Comparison of ENCODE assay signal across 22 cellular contexts in the genomic region with DNA sequence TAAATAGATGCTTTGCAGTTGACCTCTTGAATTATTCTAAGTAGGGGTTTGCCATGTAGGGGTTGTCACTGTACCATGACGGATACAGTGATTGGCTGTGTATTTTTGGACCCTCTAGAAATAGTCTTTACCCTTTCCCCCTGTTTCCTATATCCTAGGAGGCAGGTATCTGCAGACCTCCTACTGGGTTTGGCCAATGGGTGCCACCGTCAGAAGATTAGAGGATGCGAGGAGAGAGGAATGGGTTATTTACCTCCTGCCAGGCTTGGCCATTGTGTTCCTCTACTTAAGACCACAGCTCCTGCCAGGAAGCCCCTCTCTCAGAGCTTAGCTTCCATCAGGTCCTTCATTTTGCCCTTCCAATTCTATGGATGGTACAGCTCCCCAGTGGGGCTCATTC. TPM values are rescaled to one million over a fixed set of nuclear protein-coding genes. Genes with fewer than 3 reads are reported as not detected.
DNase-seq lines count a peak whose midpoint lies in the region; ATAC-seq and TF ChIP-seq lines count a peak whose summit lies in the region.
"Had no signal": no experiment of that assay in that cellular context is flagged by ENCODE, and none has a peak within 500 bp of the region (broad histone marks: within the 10 kb centered on the region; RNA-seq: fewer than 3 reads in every experiment).

No MANE protein-coding gene starts in this region.

- no peak overlapping the region for H2BK15ac ChIP-seq in mesendoderm (replicated peaks; ENCODE audit: low read depth)

- H3K79me1 ChIP-seq in mesendoderm (ENCODE audit: low read length) (no peaks in the 10 kb centered on the region), trophoblast cell (ENCODE audit: low read length) (peaks cover 2% of the 10 kb centered on the region)

- CTCF ChIA-PET in WTC11 (lab: Charles Lee), result no interaction called here

- H3K4me2 ChIP-seq in mesendoderm (ENCODE audit: low read length) (no peak overlapping the region), trophoblast cell (ENCODE audit: low read length) (no peak overlapping the region)

- H3K4ac ChIP-seq in mesendoderm (ENCODE audit: low read depth, low read length) (no peak overlapping the region), trophoblast cell (ENCODE audit: low read depth, low read length) (no peak overlapping the region)

- no peaks in the 10 kb centered on the region for H3K36me3 Mint-ChIP-seq in WTC11
- H3K36me3 Mint-ChIP-seq: CD4-positive, CD25-positive, alpha-beta regulatory T cell; CD8-positive, alpha-beta T cell had no signal

- H2AFZ ChIP-seq in trophoblast cell (ENCODE audit: insufficient read depth, low read length, poor library complexity), result no peak overlapping the region
- H2AFZ ChIP-seq: GM23248 had no signal

- no peaks in the 10 kb centered on the region for H3K27me3 ChIP-seq in mesendoderm (ENCODE audit: insufficient read depth, low read length, poor library complexity)
- no peaks in the 10 kb centered on the region for H3K27me3 ChIP-seq in trophoblast cell (ENCODE audit: insufficient read depth, low read length)

- H3K27ac ChIP-seq in mesendoderm (ENCODE audit: low read depth, low read length) (no peak overlapping the region), trophoblast cell (ENCODE audit: low read depth, low read length) (no peak overlapping the region)
- H3K27ac ChIP-seq: C4-2B, GM23248 had no signal

- no peak overlapping the region for H2AK5ac ChIP-seq in mesendoderm (ENCODE audit: low read length)
- no peak overlapping the region for H2AK5ac ChIP-seq in trophoblast cell (ENCODE audit: low read length)

- no peaks in the 10 kb centered on the region for H3K36me3 ChIP-seq in mesendoderm (ENCODE audit: control insufficient read depth, insufficient read depth, low read length)
- no peaks in the 10 kb centered on the region for H3K36me3 ChIP-seq in trophoblast cell (ENCODE audit: control insufficient read depth in 1 of 2, insufficient read depth in 2 of 2, low read length in 2 of 2)

- no peak overlapping the region for H3K56ac ChIP-seq in mesendoderm (ENCODE audit: low read length)

- H2BK5ac ChIP-seq in mesendoderm (ENCODE audit: low read length) (no peak overlapping the region), trophoblast cell (ENCODE audit: low read depth, low read length, poor library complexity) (no peak overlapping the region)

- H3K9me3 Mint-ChIP-seq in WTC11, result peaks cover 7% of the 10 kb centered on the region
- H3K9me3 Mint-ChIP-seq: CD4-positive, CD25-positive, alpha-beta regulatory T cell; CD8-positive, alpha-beta T cell had no signal

- H4K8ac ChIP-seq in mesendoderm (ENCODE audit: low read depth, low read length) (no peak overlapping the region), trophoblast cell (ENCODE audit: low read depth, low read length) (no peak overlapping the region)

- H2BK120ac ChIP-seq in mesendoderm (ENCODE audit: low read depth, low read length) (no peak overlapping the region), trophoblast cell (ENCODE audit: insufficient read depth, low read length, poor library complexity) (peak overlapping the region; percentile 38)

- H3K79me2 ChIP-seq in mesendoderm (ENCODE audit: control insufficient read depth, insufficient read depth, low read length), result no peaks in the 10 kb centered on the region
- H3K79me2 ChIP-seq in trophoblast cell (ENCODE audit: control insufficient read depth, insufficient read depth, low read length, poor library complexity), result no peaks in the 10 kb centered on the region

- H3K4me1 Mint-ChIP-seq in WTC11, result peaks cover 7% of the 10 kb centered on the region
- H3K4me1 Mint-ChIP-seq: CD4-positive, CD25-positive, alpha-beta regulatory T cell had no signal

- ATAC-seq in WTC11 (peak; percentile 34), GM18511 (IDR thresholded peaks at IDR 0.05; ENCODE audit: unreplicated experiment) (no peak), GM21619 (IDR thresholded peaks at IDR 0.05; ENCODE audit: unreplicated experiment) (no peak), GM18868 (IDR thresholded peaks at IDR 0.05; ENCODE audit: unreplicated experiment) (no peak)
- ATAC-seq: CD8-positive, alpha-beta T cell; GM12878 had no signal

- no peaks in the 10 kb centered on the region for H3K27me3 Mint-ChIP-seq in WTC11 (ENCODE audit: low read depth)
- H3K27me3 Mint-ChIP-seq: CD4-positive, CD25-positive, alpha-beta regulatory T cell had no signal

- H4K91ac ChIP-seq in trophoblast cell (ENCODE audit: low read depth, low read length), result peak overlapping the region; percentile 37

- no peak overlapping the region for H3K4me3 Mint-ChIP-seq in WTC11
- H3K4me3 Mint-ChIP-seq: CD4-positive, CD25-positive, alpha-beta regulatory T cell; CD8-positive, alpha-beta T cell had no signal

- no peak overlapping the region for H3K27ac Mint-ChIP-seq in WTC11
- H3K27ac Mint-ChIP-seq: CD4-positive, CD25-positive, alpha-beta regulatory T cell; CD8-positive, alpha-beta T cell had no signal

- peak; percentile 44 for DNase-seq in NCI-H345 (lab: John Stamatoyannopoulos, UW)
- DNase-seq in WTC11 (ENCODE audit: low spot score), result no peak
- DNase-seq in mesendoderm, result peak; percentile 20
- no peak for DNase-seq in trophoblast cell
- no peak for DNase-seq in NOMO-1 treated with DMSO at 0.1 percent for 48 hours (lab: John Stamatoyannopoulos, UW; ENCODE audit: unreplicated experiment)
- DNase-seq: CD4-positive, CD25-positive, alpha-beta regulatory T cell; CD8-positive, alpha-beta T cell; DMS 273 treated with DMSO at 0.1 percent for 48 hours; DMS79; EL; GDM1; GM23248; H7; HCEC 1CT had no signal

- no peak overlapping the region for H3K4me3 ChIP-seq in mesendoderm (ENCODE audit: low read length)
- H3K4me3 ChIP-seq in trophoblast cell (ENCODE audit: low read depth, low read length), result no peak overlapping the region
- H3K4me3 ChIP-seq: GM12878, GM23248 had no signal

- H3K18ac ChIP-seq in mesendoderm (ENCODE audit: low read length), result no peak overlapping the region
- H3K18ac ChIP-seq in trophoblast cell (ENCODE audit: low read length), result no peak overlapping the region

- no peak overlapping the region for H2BK12ac ChIP-seq in trophoblast cell (ENCODE audit: low read length)

- H3K14ac ChIP-seq in trophoblast cell (ENCODE audit: low read length), result no peak overlapping the region

- no peak for TF ChIP-seq CTCF in WTC11 (IDR thresholded peaks at IDR 0.05)

- no CpG with 5 or more reads among the region's 3 CpGs for WGBS in mesendoderm (ENCODE audit: extremely low coverage, insufficient coverage, low lambda C conversion rate)
- WGBS in trophoblast cell (ENCODE audit: extremely low coverage, insufficient coverage, insufficient read length), result no CpG with 5 or more reads among the region's 3 CpGs

- no peak overlapping the region for H3K23ac ChIP-seq in mesendoderm (ENCODE audit: low read length)
- H3K23ac ChIP-seq in trophoblast cell (ENCODE audit: low read length), result no peak overlapping the region

- H3K4me1 ChIP-seq in mesendoderm (ENCODE audit: control insufficient read depth, low read depth, low read length) (peaks cover 2% of the 10 kb centered on the region), trophoblast cell (ENCODE audit: control insufficient read depth in 1 of 2, insufficient read depth in 2 of 2, low read length in 2 of 2) (no peaks in the 10 kb centered on the region)

- H4K5ac ChIP-seq in mesendoderm (ENCODE audit: low read length), result no peak overlapping the region

- no peaks in the 10 kb centered on the region for H3K9me3 ChIP-seq in trophoblast cell (ENCODE audit: insufficient read depth, low read depth, low read length)

- no peak overlapping the region for H4K12ac ChIP-seq in trophoblast cell (ENCODE audit: low read depth, low read length)

- POLR2A ChIA-PET in WTC11 (lab: Charles Lee), result no interaction called here

- H3K9ac ChIP-seq in mesendoderm (ENCODE audit: low read length) (no peak overlapping the region), trophoblast cell (ENCODE audit: low read length) (no peak overlapping the region)
- H3K9ac ChIP-seq: GM23248 had no signal

TF ChIP-seq in WTC11, 78 proteins besides CTCF, POLR2A, EP300 and RAD21:
- TF ChIP-seq ZNF423 (CRISPR knock-in tag; IDR thresholded peaks at IDR 0.05) (peak; percentile 78), FOXJ3 (CRISPR knock-in tag; IDR thresholded peaks at IDR 0.05; ENCODE audit: borderline replicate concordance) (no peak)
TF ChIP-seq in WTC11: peak in this region for 1.

RNA-seq across cellular contexts. Expression of gene CLRN1, which starts 40.2 kb away (rescaled TPM):
- not detected in 3 replicates for total RNA-seq in WTC11 (2021)
- not detected for polyA plus RNA-seq in mesendoderm (2013, experiment 1 of 2)
- not detected for polyA plus RNA-seq in mesendoderm (2013, experiment 2 of 2)
- polyA plus RNA-seq in trophoblast cell (2013), result not detected in 2 replicates
- total RNA-seq: A172; A673; CD4-positive, CD25-positive, alpha-beta regulatory T cell; CD8-positive, alpha-beta T cell; GM12878; GM23248 had no signal
- polyA plus RNA-seq: BJ; CD4-positive, CD25-positive, alpha-beta regulatory T cell; GM12878; GM23248 had no signal

Comparison
In these comparisons a context has a peak if more than half of its experiments do, and no peak if none do; other contexts are left out.
1. DNase-seq: peak in NCI-H345 (single experiment) and mesendoderm (single experiment); none in WTC11 (single experiment), trophoblast cell (0 of 2) and NOMO-1 treated with DMSO at 0.1 percent for 48 hours (single experiment).